In genomic region chr12:45587877-45588530, GRCh38 we compare ENCODE assay signal across 19 cellular contexts.
DNase-seq lines count a peak whose midpoint lies in the region; ATAC-seq, FAIRE-seq and TF ChIP-seq lines count a peak whose summit lies in the region.
"Had no signal": no experiment of that assay in that cellular context is flagged by ENCODE, and none has a peak within 500 bp of the region (broad histone marks: within the 10 kb centered on the region; RNA-seq: fewer than 3 reads in every experiment).

No MANE protein-coding gene starts in this region.

- DNase-seq in HepG2 (ENCODE audit: low spot score) (no peak), bronchial epithelial cell (ENCODE audit: low read depth) (peak; percentile 8), left ventricle myocardium inferior (no peak), HK-2 (ENCODE audit: unreplicated experiment) (no peak), NCI-H187 (lab: John Stamatoyannopoulos, UW) (no peak)
- no peak for DNase-seq in CD4-positive, alpha-beta memory T cell
- no peak for DNase-seq in activated CD8-positive, alpha-beta memory T cell treated with anti-CD3 and anti-CD28 coated beads for 24 hours
- DNase-seq: activated CD4-positive, alpha-beta T cell treated with anti-CD3 and anti-CD28 coated beads, Interleukin-2, amount 10 ng/mL, durations not matched to agents 24 days and 14 days; activated T-cell treated with anti-CD3 and anti-CD28 coated beads for 4 hours; GDM1; SJCRH30 had no signal

- TF ChIP-seq EP300 in HepG2 (IDR thresholded peaks at IDR 0.05; ENCODE audit: low read depth in 2 of 2, low read length in 2 of 2) (no peak), HepG2 (CRISPR knock-in tag; IDR thresholded peaks at IDR 0.05; ENCODE audit: borderline replicate concordance) (no peak)

- intact Hi-C loops in HepG2 (cut with micrococcal nuclease; ENCODE audit: unreplicated experiment): no loop called here
- intact Hi-C loops in left ventricle myocardium inferior (cut with micrococcal nuclease): no loop called here
- intact Hi-C loops in CD4-positive, alpha-beta memory T cell (cut with micrococcal nuclease): no loop called here

- no peaks in the 10 kb centered on the region for H3K36me3 ChIP-seq in liver (ENCODE audit: control insufficient read depth in 4 of 4, insufficient read depth in 3 of 4, low read depth in 1 of 4, low read length in 3 of 4)
- no peaks in the 10 kb centered on the region for H3K36me3 ChIP-seq in HepG2 (replicated peaks in 1 of 2; ENCODE audit: control insufficient read depth in 1 of 2, insufficient read depth in 2 of 2, low read length in 2 of 2)
- no peaks in the 10 kb centered on the region for H3K36me3 ChIP-seq in bronchial epithelial cell (ENCODE audit: control insufficient read depth, insufficient read depth, low read length)
- no peaks in the 10 kb centered on the region for H3K36me3 ChIP-seq in left ventricle myocardium inferior
- H3K36me3 ChIP-seq in CD4-positive, alpha-beta memory T cell (ENCODE audit: insufficient read depth, low read length): no peaks in the 10 kb centered on the region
- H3K36me3 ChIP-seq: cardiac muscle cell, SJCRH30 had no signal

- 70% methylated on average over 3 of the region's 3 CpGs for WGBS in liver
- 20% methylated on average over 3 of the region's 3 CpGs for WGBS in HepG2 (ENCODE audit: low lambda C conversion rate)

- no peaks in the 10 kb centered on the region for H3K9me3 Mint-ChIP-seq in CD4-positive, alpha-beta memory T cell
- H3K9me3 Mint-ChIP-seq: activated CD4-positive, alpha-beta T cell treated with anti-CD3 and anti-CD28 coated beads, Interleukin-2, amount 10 ng/mL, durations not matched to agents 24 days and 14 days; activated naive CD4-positive, alpha-beta T cell treated with anti-CD3 and anti-CD28 coated beads, Interleukin-2, amount 50 U/mL, for 72 hours; stimulated activated memory B cell treated with anti-CD40 and anti-IgM and Interleukin-4, amounts not matched to agents 10 μg/mL and 1 μg/mL and 100 μg/mL, for 72 hours had no signal

- H3K27ac ChIP-seq in liver (ENCODE audit: low read depth in 1 of 2, low read length in 2 of 2): no peak overlapping the region
- no peak overlapping the region for H3K27ac ChIP-seq in HepG2 (ENCODE audit: extremely low read length, insufficient read depth, low read length)
- H3K27ac ChIP-seq in left ventricle myocardium inferior (replicated peaks): no peak overlapping the region
- H3K27ac ChIP-seq in CD4-positive, alpha-beta memory T cell (ENCODE audit: low read depth, low read length): no peak overlapping the region
- H3K27ac ChIP-seq: cardiac muscle cell, SJCRH30 had no signal

- H3K79me2 ChIP-seq in HepG2 (ENCODE audit: insufficient read depth, low read length): no peaks in the 10 kb centered on the region

- H3K9ac ChIP-seq in liver (ENCODE audit: low read depth in 1 of 2, low read length in 2 of 2): no peak overlapping the region
- H3K9ac ChIP-seq in HepG2 (ENCODE audit: insufficient read depth, low read depth, low read length): no peak overlapping the region

- no peaks in the 10 kb centered on the region for H4K20me1 ChIP-seq in HepG2 (ENCODE audit: insufficient read depth, low read length)

- H3K4me3 Mint-ChIP-seq in CD4-positive, alpha-beta memory T cell: no peak overlapping the region
- H3K4me3 Mint-ChIP-seq: activated CD4-positive, alpha-beta T cell treated with anti-CD3 and anti-CD28 coated beads, Interleukin-2, amount 10 ng/mL, durations not matched to agents 24 days and 14 days; stimulated activated memory B cell treated with anti-CD40 and anti-IgM and Interleukin-4, amounts not matched to agents 10 μg/mL and 1 μg/mL and 100 μg/mL, for 72 hours; type B pancreatic cell had no signal

- FAIRE-seq in HepG2 (lab: Jason Lieb, UNC): no peak
- FAIRE-seq in bronchial epithelial cell (lab: Jason Lieb, UNC): no peak
- FAIRE-seq: H54, islet of Langerhans had no signal

- H3K4me1 ChIP-seq in liver (ENCODE audit: control insufficient read depth in 4 of 4, insufficient read depth in 4 of 4, low read length in 3 of 4) (peaks cover 0 to 13% (median 4%) of the 10 kb centered on the region in 4 donors), HepG2 (ENCODE audit: insufficient read depth, low read length) (no peaks in the 10 kb centered on the region), left ventricle myocardium inferior (no peaks in the 10 kb centered on the region)
- no peaks in the 10 kb centered on the region for H3K4me1 ChIP-seq in CD4-positive, alpha-beta memory T cell (ENCODE audit: insufficient read depth, low read length)
- H3K4me1 ChIP-seq: SJCRH30 had no signal

- no TSS peak for BruUV-seq in HepG2 (replicated peaks; lab: Mats Ljungman, UMichigan)

- H3K27me3 ChIP-seq in liver (ENCODE audit: control insufficient read depth in 4 of 4, insufficient read depth in 4 of 4, low read length in 3 of 4) (no peaks in the 10 kb centered on the region), HepG2 (ENCODE audit: control insufficient read depth in 1 of 2, insufficient read depth in 2 of 2, low read length in 2 of 2) (peaks cover 3 to 7% of the 10 kb centered on the region in 2 experiments; a peak in 3 of 5 replicates), bronchial epithelial cell (ENCODE audit: control insufficient read depth, insufficient read depth, low read length) (no peaks in the 10 kb centered on the region), left ventricle myocardium inferior (ENCODE audit: low read depth) (no peaks in the 10 kb centered on the region)
- no peaks in the 10 kb centered on the region for H3K27me3 ChIP-seq in CD4-positive, alpha-beta memory T cell (ENCODE audit: insufficient read depth, low read length)
- H3K27me3 ChIP-seq: cardiac muscle cell, SJCRH30 had no signal

- TF ChIP-seq POLR2A in HepG2 (IDR thresholded peaks at IDR 0.05; ENCODE audit: insufficient read depth in 1 of 2, low read depth in 2 of 2, low read length in 2 of 2): no peak

- POLR2A ChIA-PET in HepG2 (lab: Yijun Ruan, JAX): no interaction called here
- POLR2A ChIA-PET in CD4-positive, alpha-beta memory T cell (lab: Charles Lee; ENCODE audit: partially characterized antibody): no interaction called here

- H3K4me2 ChIP-seq in HepG2 (ENCODE audit: low read depth, low read length): no peak overlapping the region

- in situ Hi-C loops in HepG2 (cut with HindIII; ENCODE audit: extremely low pct_ligation_motif_present, low pct_unique_long_range_greater_than_20kb): no loop called here

- CTCF ChIA-PET in HepG2 (lab: Yijun Ruan, JAX; ENCODE audit: low intra/inter-chr PET ratio, low total read pairs): no interaction called here
- CTCF ChIA-PET in CD4-positive, alpha-beta memory T cell (lab: Charles Lee; ENCODE audit: partially characterized antibody): no interaction called here

- H2AFZ ChIP-seq in HepG2 (ENCODE audit: low read length): no peak overlapping the region

- TF ChIP-seq CTCF in liver (IDR thresholded peaks at IDR 0.05; ENCODE audit: low read depth, low read length, missing input control) (no peak), HepG2 (CRISPR knock-in tag; IDR thresholded peaks at IDR 0.05) (no peak), bronchial epithelial cell (IDR thresholded peaks at IDR 0.05; ENCODE audit: insufficient read depth, low read length, severe bottlenecking) (peak; percentile 1), left ventricle myocardium inferior (IDR thresholded peaks at IDR 0.05; ENCODE audit: borderline replicate concordance) (peak; percentile 39)

- H3K4me1 Mint-ChIP-seq in CD4-positive, alpha-beta memory T cell: no peaks in the 10 kb centered on the region
- H3K4me1 Mint-ChIP-seq: activated CD4-positive, alpha-beta T cell treated with anti-CD3 and anti-CD28 coated beads, Interleukin-2, amount 10 ng/mL, durations not matched to agents 24 days and 14 days; stimulated activated memory B cell treated with anti-CD40 and anti-IgM and Interleukin-4, amounts not matched to agents 10 μg/mL and 1 μg/mL and 100 μg/mL, for 72 hours had no signal

- H3K9me3 ChIP-seq in liver (ENCODE audit: control insufficient read depth in 4 of 4, low read length in 3 of 4): no peaks in the 10 kb centered on the region
- no peaks in the 10 kb centered on the region for H3K9me3 ChIP-seq in HepG2 (ENCODE audit: low read length)
- H3K9me3 ChIP-seq in left ventricle myocardium inferior (replicated peaks): no peaks in the 10 kb centered on the region
- H3K9me3 ChIP-seq in CD4-positive, alpha-beta memory T cell (ENCODE audit: control insufficient read depth in 1 of 2, low read length in 2 of 2): no peaks in the 10 kb centered on the region
- H3K9me3 ChIP-seq: SJCRH30 had no signal

- no peaks in the 10 kb centered on the region for H3K36me3 Mint-ChIP-seq in CD4-positive, alpha-beta memory T cell
- H3K36me3 Mint-ChIP-seq: activated naive CD4-positive, alpha-beta T cell treated with anti-CD3 and anti-CD28 coated beads, Interleukin-2, amount 50 U/mL, for 72 hours; stimulated activated memory B cell treated with anti-CD40 and anti-IgM and Interleukin-4, amounts not matched to agents 10 μg/mL and 1 μg/mL and 100 μg/mL, for 72 hours; type B pancreatic cell had no signal

- no peak for ATAC-seq in HepG2
- ATAC-seq: activated naive CD4-positive, alpha-beta T cell treated with anti-CD3 and anti-CD28 coated beads, Interleukin-2, amount 50 U/mL, for 72 hours; stimulated activated memory B cell treated with anti-CD40 and anti-IgM and Interleukin-4, amounts not matched to agents 10 μg/mL and 1 μg/mL and 100 μg/mL, for 72 hours had no signal

- peak overlapping the region in 1 of 7 donors; percentile 0 for H3K27ac Mint-ChIP-seq in CD4-positive, alpha-beta memory T cell
- H3K27ac Mint-ChIP-seq: activated CD4-positive, alpha-beta T cell treated with anti-CD3 and anti-CD28 coated beads, Interleukin-2, amount 10 ng/mL, durations not matched to agents 24 days and 14 days; activated naive CD4-positive, alpha-beta T cell treated with anti-CD3 and anti-CD28 coated beads, Interleukin-2, amount 50 U/mL, for 72 hours; stimulated activated memory B cell treated with anti-CD40 and anti-IgM and Interleukin-4, amounts not matched to agents 10 μg/mL and 1 μg/mL and 100 μg/mL, for 72 hours; type B pancreatic cell had no signal

- peaks cover 4 to 6% of the 10 kb centered on the region in 2 donors for H3K27me3 Mint-ChIP-seq in CD4-positive, alpha-beta memory T cell
- H3K27me3 Mint-ChIP-seq: stimulated activated memory B cell treated with anti-CD40 and anti-IgM and Interleukin-4, amounts not matched to agents 10 μg/mL and 1 μg/mL and 100 μg/mL, for 72 hours had no signal

- H3K4me3 ChIP-seq in liver (ENCODE audit: low read depth in 1 of 3, low read length in 3 of 3): no peak overlapping the region
- H3K4me3 ChIP-seq in HepG2 (replicated peaks in 1 of 3; ENCODE audit: insufficient read depth in 1 of 3, low read depth in 2 of 3, low read length in 3 of 3): no peak overlapping the region
- no peak overlapping the region for H3K4me3 ChIP-seq in bronchial epithelial cell (ENCODE audit: low read depth, low read length)
- H3K4me3 ChIP-seq in left ventricle myocardium inferior: no peak overlapping the region
- no peak overlapping the region for H3K4me3 ChIP-seq in CD4-positive, alpha-beta memory T cell (ENCODE audit: low read length in 2 of 2)
- H3K4me3 ChIP-seq: cardiac muscle cell, SJCRH30, skin epidermis had no signal

- TF ChIP-seq RAD21 in liver (IDR thresholded peaks at IDR 0.05) (peak; percentile 62 to 73), HepG2 (CRISPR knock-in tag; IDR thresholded peaks at IDR 0.05) (no peak)

TF ChIP-seq in liver, 16 proteins besides CTCF, POLR2A, EP300 and RAD21 (continues in another document):
- no peak for TF ChIP-seq FOXA1 (IDR thresholded peaks at IDR 0.05)
- no peak for TF ChIP-seq YY1 (IDR thresholded peaks at IDR 0.05)

TF ChIP-seq in HepG2, 621 proteins besides CTCF, POLR2A, EP300 and RAD21 (continues in another document):
- no peak for TF ChIP-seq ELF3 (CRISPR knock-in tag; IDR thresholded peaks at IDR 0.05)

Comparison
In these comparisons a context has a peak if more than half of its experiments do, and no peak if none do; other contexts are left out.
1. CTCF ChIP-seq: peak in bronchial epithelial cell (single experiment) and left ventricle myocardium inferior (single experiment); none in liver (single experiment) and HepG2 (single experiment).